9 cellular contexts compared by ENCODE assay signal in the genomic region with DNA sequence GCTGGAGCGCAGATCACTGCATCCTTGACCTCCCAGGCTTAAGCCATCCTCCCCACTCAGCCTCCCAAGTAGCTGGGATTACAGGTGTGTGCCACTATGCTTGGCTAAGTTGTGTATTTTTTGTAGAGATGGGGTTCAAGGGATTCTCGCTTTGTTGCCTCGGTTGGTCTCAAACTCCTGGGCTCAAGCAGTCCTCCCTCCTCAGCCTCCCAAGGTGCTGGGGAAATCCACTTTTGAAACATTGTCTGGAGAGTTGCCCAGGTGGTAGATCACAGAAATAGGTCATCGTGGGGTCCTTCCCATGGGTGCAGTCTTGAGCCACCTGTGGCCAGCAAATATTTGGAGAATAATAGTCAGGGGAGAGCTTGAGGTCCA. TPM values are rescaled to one million over a fixed set of nuclear protein-coding genes. Genes with fewer than 3 reads are reported as not detected.
DNase-seq lines count a peak whose midpoint lies in the region; ATAC-seq and TF ChIP-seq lines count a peak whose summit lies in the region.
"Had no signal": no experiment of that assay in that cellular context is flagged by ENCODE, and none has a peak within 500 bp of the region (broad histone marks: within the 10 kb centered on the region; RNA-seq: fewer than 3 reads in every experiment).

No MANE protein-coding gene starts in this region.

- H3K9me3 Mint-ChIP-seq in Caco-2 (ENCODE audit: unreplicated experiment): no peaks in the 10 kb centered on the region

- DNase-seq in Caco-2 (no peak), RWPE1 (ENCODE audit: low spot score) (no peak), epithelial cell of proximal tubule (ENCODE audit: low read depth) (no peak), RPMI8226 (no peak), NCI-H1092 treated with DMSO at 0.1 percent for 48 hours (lab: John Stamatoyannopoulos, UW) (no peak), NOMO-1 treated with dmso at 0.1 percent for 144 hours (lab: John Stamatoyannopoulos, UW; ENCODE audit: unreplicated experiment) (no peak)
- DNase-seq: NCI-H1048 had no signal

- CTCF ChIA-PET in Caco-2 (lab: Charles Lee): interaction anchor here (0.6 kb wide), 1 partner anchor 29 kb away, joined by 3 read pairs; no protein-coding TSS in a partner anchor
- CTCF ChIA-PET in RWPE1 (lab: Yijun Ruan, JAX): interaction anchor here (0.6 to 0.7 kb wide), 3 partner anchors 59 to 1927 kb away, joined by 3 read pairs; no protein-coding TSS in a partner anchor

- H3K27me3 ChIP-seq in Caco-2 (replicated peaks; ENCODE audit: control insufficient read depth, insufficient read depth, low read length) (no peaks in the 10 kb centered on the region), rectal smooth muscle tissue (ENCODE audit: control insufficient read depth, insufficient read depth, low read length) (no peaks in the 10 kb centered on the region)

- ATAC-seq in HG02759 (IDR thresholded peaks at IDR 0.05; ENCODE audit: unreplicated experiment): no peak

- H3K4me1 ChIP-seq in Caco-2 (peaks cover 38% of the 10 kb centered on the region), rectal smooth muscle tissue (ENCODE audit: control insufficient read depth, insufficient read depth, low read length) (peaks cover 7% of the 10 kb centered on the region)

- H3K4me3 ChIP-seq in Caco-2 (ENCODE audit: low read depth, low read length): no peak overlapping the region
- peak overlapping the region; percentile 25 for H3K4me3 ChIP-seq in epithelial cell of proximal tubule (ENCODE audit: low read depth, low read length)
- H3K4me3 ChIP-seq in rectal smooth muscle tissue (ENCODE audit: low read length): peak overlapping the region; percentile 17

- H3K27ac Mint-ChIP-seq in Caco-2 (ENCODE audit: unreplicated experiment): peak overlapping the region; percentile 80

- H3K9me3 ChIP-seq in Caco-2: no peaks in the 10 kb centered on the region

- BruUV-seq in Caco-2 (replicated peaks; lab: Mats Ljungman, UMichigan): no TSS peak

- intact Hi-C loops in Caco-2 (cut with micrococcal nuclease; ENCODE audit: unreplicated experiment): loop anchor here (5.0 kb wide), 1 partner anchor 157 kb away; no protein-coding TSS in a partner anchor

- peaks cover 9% of the 10 kb centered on the region for H3K4me1 Mint-ChIP-seq in Caco-2 (ENCODE audit: low read depth, unreplicated experiment)

- H3K27ac ChIP-seq in RWPE1 (peak overlapping the region; percentile 98), rectal smooth muscle tissue (ENCODE audit: low read depth, low read length) (peak overlapping the region; percentile 43)

- TF ChIP-seq CTCF in Caco-2 (IDR thresholded peaks at IDR 0.05; ENCODE audit: insufficient read depth in 1 of 2, low read depth in 1 of 2, low read length in 1 of 2, severe bottlenecking in 1 of 2, unreplicated experiment in 1 of 2) (no peak), RWPE1 (conservative IDR thresholded peaks at IDR 0.05; ENCODE audit: low read depth) (no peak), epithelial cell of proximal tubule (conservative IDR thresholded peaks at IDR 0.05; ENCODE audit: low read depth, low read length) (no peak)

- H3K4me3 Mint-ChIP-seq in Caco-2 (ENCODE audit: unreplicated experiment): peak overlapping the region; percentile 24

- H3K36me3 ChIP-seq in Caco-2 (ENCODE audit: control insufficient read depth, insufficient read depth, low read length): peaks cover 13% of the 10 kb centered on the region
- no peaks in the 10 kb centered on the region for H3K36me3 ChIP-seq in rectal smooth muscle tissue (ENCODE audit: control insufficient read depth, insufficient read depth, low read length)

- H3K27me3 Mint-ChIP-seq in Caco-2 (ENCODE audit: insufficient read depth, unreplicated experiment): no peaks in the 10 kb centered on the region

- no peak overlapping the region for H3K9ac ChIP-seq in rectal smooth muscle tissue (ENCODE audit: low read length)

- POLR2A ChIA-PET in Caco-2 (lab: Charles Lee): no interaction called here
- POLR2A ChIA-PET in RWPE1 (lab: Yijun Ruan, JAX; ENCODE audit: low non-redundant PET): interaction anchor here (0.5 kb wide), 1 partner anchor 14 kb away, joined by 10 read pairs; no protein-coding TSS in a partner anchor

- H3K36me3 Mint-ChIP-seq in Caco-2 (ENCODE audit: insufficient read depth, unreplicated experiment): peaks cover 95% of the 10 kb centered on the region

RNA-seq across cellular contexts. Expression of a gene that starts 5.2 kb away (rescaled TPM):
- total RNA-seq in Caco-2 (2022) (68.9 and 83.4 TPM in 2 replicates), epithelial cell of proximal tubule (123 and 184 TPM in 2 replicates)
